8 cellular contexts compared by ENCODE assay signal in genomic region chr1:157992031-157992568, GRCh38. TPM values are rescaled to one million over a fixed set of nuclear protein-coding genes. Genes with fewer than 3 reads are reported as not detected.
DNase-seq lines count a peak whose midpoint lies in the region; ATAC-seq and TF ChIP-seq lines count a peak whose summit lies in the region.

No MANE protein-coding gene starts in this region.

- H3K27ac ChIP-seq in VCaP: no peak overlapping the region

- peak; percentile 96 for TF ChIP-seq CTCF in VCaP (conservative IDR thresholded peaks at IDR 0.05)

- DNase-seq in NCI-H748 (lab: John Stamatoyannopoulos, UW; ENCODE audit: unreplicated experiment) (peak; percentile 28), NCI-H748 treated with DMSO at 0.1 percent for 48 hours (lab: John Stamatoyannopoulos, UW) (no peak), NCI-H1105 treated with DMSO at 0.1 percent for 48 hours (lab: John Stamatoyannopoulos, UW) (peak; percentile 76), dermis blood vessel endothelial cell (peak; percentile 85), lung microvascular endothelial cell (ENCODE audit: low read depth in 2 of 2) (peak; percentile 65 to 78)
- peak; percentile 5 for DNase-seq in stimulated activated CD8-positive, alpha-beta memory T cell treated with anti-CD3 and anti-CD28 coated beads, Interleukin-7, amount 100 ng/mL, for 24 hours (ENCODE audit: low read depth)

- no peak for ATAC-seq in HG03196 (IDR thresholded peaks at IDR 0.05; ENCODE audit: unreplicated experiment)

RNA-seq across cellular contexts. Expression of gene KIRREL1, which starts 1.3 kb away (rescaled TPM):
- total RNA-seq in dermis blood vessel endothelial cell (28.2 and 35.4 TPM in 2 replicates), lung microvascular endothelial cell (14.9 and 16.8 TPM in 2 replicates)
